18 cellular contexts compared by ENCODE assay signal in the genomic region with DNA sequence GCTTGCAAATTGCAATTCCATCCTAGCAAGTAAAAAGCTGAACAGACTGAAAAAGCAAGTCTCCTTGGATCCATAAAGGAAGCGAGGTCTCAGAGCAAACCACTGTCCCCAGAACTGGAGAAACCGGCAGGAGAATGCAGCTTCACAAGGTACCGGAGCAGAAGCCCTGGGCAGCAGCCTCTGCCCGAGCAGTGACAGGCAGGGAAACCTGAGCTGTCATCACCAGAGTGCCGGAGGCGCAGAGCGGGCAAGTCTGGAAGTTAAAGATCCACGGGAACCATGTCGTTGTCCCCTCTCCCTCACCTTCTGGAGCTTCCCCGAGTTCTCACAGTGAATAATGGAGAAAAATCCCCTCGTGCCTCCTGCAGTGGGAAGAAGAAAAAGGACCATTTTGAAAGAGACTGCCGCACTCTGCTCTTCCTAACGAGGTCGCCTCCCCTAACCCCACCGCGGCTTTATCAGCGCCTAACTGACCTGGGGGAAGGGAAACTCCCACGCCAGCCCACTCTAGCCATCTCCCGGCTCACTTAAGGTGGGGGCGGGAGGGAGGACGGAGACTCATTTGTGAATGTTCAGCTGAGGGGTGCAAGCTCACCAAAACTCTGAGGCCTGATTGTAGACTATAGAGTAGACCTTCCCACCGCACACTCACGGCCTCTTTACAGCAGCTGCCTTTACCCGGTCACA.
"Had no signal": no experiment of that assay in that cellular context is flagged by ENCODE, and none has a peak within 500 bp of the region (broad histone marks: within the 10 kb centered on the region; RNA-seq: fewer than 3 reads in every experiment).

No MANE protein-coding gene starts in this region.

- DNase-seq: activated CD4-positive, alpha-beta T cell treated with anti-CD3 and anti-CD28 coated beads, Interleukin-2, amount 50 U/mL, for 48 hours; activated naive CD4-positive, alpha-beta T cell treated with anti-CD3 and anti-CD28 coated beads, Interleukin-2, amount 10 ng/mL, durations not matched to agents 7 days and 5 days; activated T-cell treated with anti-CD3 and anti-CD28 coated beads, Interleukin-2, amount 50 U/mL, for 24 hours; dermis blood vessel endothelial cell; effector memory CD8-positive, alpha-beta T cell; gastrocnemius medialis; heart left ventricle; mucosa of descending colon; naive thymus-derived CD4-positive, alpha-beta T cell; nucleus accumbens; psoas muscle; sigmoid colon; spleen; stimulated activated naive CD8-positive, alpha-beta T cell treated with anti-CD3 and anti-CD28 coated beads, Interleukin-15, amount 100 ng/mL, for 72 hours; T-helper 2 cell; upper lobe of right lung had no signal

- H3K27me3 ChIP-seq: ascending aorta, gastrocnemius medialis, heart left ventricle, sigmoid colon, spleen, upper lobe of right lung had no signal

- H3K27ac ChIP-seq: ascending aorta, epithelial cell of prostate, gastrocnemius medialis, heart left ventricle, psoas muscle, sigmoid colon, spleen, upper lobe of right lung had no signal

- H3K4me3 ChIP-seq: ascending aorta, gastrocnemius medialis, heart left ventricle, mucosa of descending colon, psoas muscle, sigmoid colon, spleen, upper lobe of right lung had no signal

- H3K4me1 ChIP-seq: ascending aorta, gastrocnemius medialis, psoas muscle, sigmoid colon, spleen, upper lobe of right lung had no signal

- H3K36me3 ChIP-seq: ascending aorta, gastrocnemius medialis, sigmoid colon, upper lobe of right lung had no signal

- H3K9me3 ChIP-seq: ascending aorta, gastrocnemius medialis, heart left ventricle, mucosa of descending colon, psoas muscle, sigmoid colon, spleen, upper lobe of right lung had no signal
